In genomic region chr2:9630750-9631483, GRCh38 we compare ENCODE assay signal across 1 cellular context.
TF ChIP-seq lines count a peak whose summit lies in the region.

YWHAQ (minus strand) TSS chr2:9630997; CDS start chr2:9630452, 545 bp downstream.

TF ChIP-seq in SK-N-SH, 30 proteins besides CTCF, POLR2A, EP300 and RAD21 (continued from another document):
- TF ChIP-seq REST (IDR thresholded peaks at IDR 0.05; ENCODE audit: low read depth, low read length): no peak
- no peak for TF ChIP-seq EZH2phosphoT487 (IDR thresholded peaks at IDR 0.05; ENCODE audit: borderline replicate concordance, low read depth)
